Comparison of ENCODE assay signal across 16 cellular contexts in genomic region chr20:4040283-4041179, GRCh38. TPM values are rescaled to one million over a fixed set of nuclear protein-coding genes. Genes with fewer than 3 reads are reported as not detected.
A peak's percentile ranks its signal among the peaks of the same experiment; 100 is the strongest.
DNase-seq lines count a peak whose midpoint lies in the region; ATAC-seq and TF ChIP-seq lines count a peak whose summit lies in the region.
"Had no signal": no experiment of that assay in that cellular context is flagged by ENCODE, and none has a peak within 500 bp of the region (broad histone marks: within the 10 kb centered on the region; RNA-seq: fewer than 3 reads in every experiment).

No MANE protein-coding gene starts in this region.

- H3K27me3 Mint-ChIP-seq in activated T-cell treated with anti-CD3 and anti-CD28 coated beads, Interleukin-2, amount 50 U/mL, for 24 hours, result no peaks in the 10 kb centered on the region

- peaks cover 21% of the 10 kb centered on the region for H3K4me1 Mint-ChIP-seq in activated T-cell treated with anti-CD3 and anti-CD28 coated beads, Interleukin-2, amount 50 U/mL, for 24 hours (ENCODE audit: low read depth)

- no peak overlapping the region for H3K27ac ChIP-seq in fibroblast of lung (ENCODE audit: insufficient read depth, low read length)
- H3K27ac ChIP-seq: ascending aorta had no signal

- peak; percentile 74 for DNase-seq in CD1c-positive myeloid dendritic cell (ENCODE audit: extremely low spot score)
- DNase-seq in SK-MEL-5 (ENCODE audit: low read depth, low spot score), result peak; percentile 56
- peak; percentile 28 to 70 for DNase-seq in fibroblast of lung (ENCODE audit: low read depth in 2 of 2)
- DNase-seq in activated T-cell treated with anti-CD3 and anti-CD28 coated beads, Interleukin-2, amount 50 U/mL, for 24 hours, result no peak
- DNase-seq in cerebellar cortex (ENCODE audit: low spot score), result no peak
- DNase-seq in SKM-1 treated with dmso at 0.1 percent for 144 hours (lab: John Stamatoyannopoulos, UW; ENCODE audit: unreplicated experiment), result no peak
- DNase-seq: activated CD4-positive, alpha-beta T cell treated with anti-CD3 and anti-CD28 coated beads for 1 hour; activated T-cell treated with anti-CD3 and anti-CD28 coated beads, Interleukin-2, amount 50 U/mL, for 1 hour; Caco-2; effector memory CD4-positive, alpha-beta T cell; left cardiac atrium; NCI-H1048 had no signal

- no peaks in the 10 kb centered on the region for H4K20me1 ChIP-seq in fibroblast of lung (ENCODE audit: control insufficient read depth, extremely low read depth, insufficient read depth, low read length)

- no peak for TF ChIP-seq CTCF in fibroblast of lung (conservative IDR thresholded peaks at IDR 0.05 in 1 of 2, IDR thresholded peaks at IDR 0.05 in 1 of 2; ENCODE audit: low read depth in 1 of 2, low read length in 2 of 2)

- ATAC-seq in HG02763 (IDR thresholded peaks at IDR 0.05; ENCODE audit: unreplicated experiment), result no peak

- peaks cover 18% of the 10 kb centered on the region for H3K4me1 ChIP-seq in fibroblast of lung (ENCODE audit: control insufficient read depth, extremely low read depth, insufficient read depth, low read length)
- H3K4me1 ChIP-seq in mucosa of stomach (ENCODE audit: control insufficient read depth, insufficient read depth, low read length), result peaks cover 38% of the 10 kb centered on the region

- no peak overlapping the region for H3K27ac Mint-ChIP-seq in activated T-cell treated with anti-CD3 and anti-CD28 coated beads, Interleukin-2, amount 50 U/mL, for 24 hours

- no peaks in the 10 kb centered on the region for H3K79me2 ChIP-seq in fibroblast of lung (ENCODE audit: control insufficient read depth, insufficient read depth, low read length)

- no peak overlapping the region for H2AFZ ChIP-seq in fibroblast of lung (ENCODE audit: low read length)

- H3K9ac ChIP-seq in fibroblast of lung (ENCODE audit: insufficient read depth, low read length), result no peak overlapping the region
- H3K9ac ChIP-seq in mucosa of stomach (ENCODE audit: low read length), result peak overlapping the region; percentile 72

- H3K9me3 ChIP-seq in fibroblast of lung (ENCODE audit: control insufficient read depth, insufficient read depth, low read depth, low read length) (no peaks in the 10 kb centered on the region), mucosa of stomach (ENCODE audit: control insufficient read depth, low read length) (no peaks in the 10 kb centered on the region)
- H3K9me3 ChIP-seq: ascending aorta, Caco-2, suprapubic skin had no signal

- H3K9me3 Mint-ChIP-seq in activated T-cell treated with anti-CD3 and anti-CD28 coated beads, Interleukin-2, amount 50 U/mL, for 24 hours, result no peaks in the 10 kb centered on the region

- in situ Hi-C loops in SK-MEL-5 (cut with HindIII; ENCODE audit: low pct_unique_long_range_greater_than_20kb, low sequenced_read_pairs), result no loop called here

- no peaks in the 10 kb centered on the region for H3K27me3 ChIP-seq in fibroblast of lung (ENCODE audit: control insufficient read depth, insufficient read depth, low read length)
- no peaks in the 10 kb centered on the region for H3K27me3 ChIP-seq in mucosa of stomach (ENCODE audit: control insufficient read depth, insufficient read depth, low read length)
- H3K27me3 ChIP-seq: ascending aorta, suprapubic skin had no signal

- H3K4me3 ChIP-seq in fibroblast of lung (replicated peaks in 1 of 4; ENCODE audit: control extremely low read depth in 1 of 4, insufficient read depth in 1 of 4, low read depth in 3 of 4, low read length in 4 of 4), result no peak overlapping the region
- peak overlapping the region; percentile 35 for H3K4me3 ChIP-seq in mucosa of stomach (ENCODE audit: low read length)
- H3K4me3 ChIP-seq: ascending aorta, suprapubic skin had no signal

- no peak overlapping the region for H3K4me3 Mint-ChIP-seq in activated T-cell treated with anti-CD3 and anti-CD28 coated beads, Interleukin-2, amount 50 U/mL, for 24 hours

- H3K36me3 Mint-ChIP-seq in activated T-cell treated with anti-CD3 and anti-CD28 coated beads, Interleukin-2, amount 50 U/mL, for 24 hours (ENCODE audit: low read depth), result no peaks in the 10 kb centered on the region

- H3K36me3 ChIP-seq in fibroblast of lung (ENCODE audit: control insufficient read depth, insufficient read depth, low read length), result no peaks in the 10 kb centered on the region
- H3K36me3 ChIP-seq in mucosa of stomach (ENCODE audit: control insufficient read depth, insufficient read depth, low read length), result no peaks in the 10 kb centered on the region
- H3K36me3 ChIP-seq: ascending aorta, suprapubic skin had no signal

- H3K4me2 ChIP-seq in fibroblast of lung (ENCODE audit: extremely low read depth, insufficient read depth, low read length), result no peak overlapping the region

RNA-seq across cellular contexts. Expression of gene RNF24, which starts 25.2 kb away (rescaled TPM):
- total RNA-seq in SK-MEL-5 (2014; rRNA removed; shearing (Covaris generic)), result 9.4 and 11.8 TPM in 2 replicates
- 12.5 and 19.0 TPM in 2 replicates for polyA plus RNA-seq in SK-MEL-5 (2015; cell fraction: cytosol; rRNA removed)
- polyA plus RNA-seq in SK-MEL-5 (2015; cell fraction: nucleus; rRNA removed), result 13.6 and 15.1 TPM in 2 replicates
- 21.8 and 41.0 TPM in 2 replicates for total RNA-seq in fibroblast of lung
- 19.1 and 34.2 TPM in 2 replicates for polyA plus RNA-seq in fibroblast of lung
- 23.1 and 33.6 TPM in 2 replicates for polyA plus RNA-seq in fibroblast of lung (2012)
- 60.4 and 109 TPM in 2 replicates for polyA minus RNA-seq in fibroblast of lung (ENCODE audit: low replicate concordance)

Comparison
In these comparisons a context has a peak if more than half of its experiments do, and no peak if none do; other contexts are left out.
1. DNase-seq: peak in CD1c-positive myeloid dendritic cell (single experiment), SK-MEL-5 (single experiment) and fibroblast of lung (2 of 2); none in activated T-cell treated with anti-CD3 and anti-CD28 coated beads, Interleukin-2, amount 50 U/mL, for 24 hours (single experiment), cerebellar cortex (single experiment) and SKM-1 treated with dmso at 0.1 percent for 144 hours (single experiment).